In the genomic region with DNA sequence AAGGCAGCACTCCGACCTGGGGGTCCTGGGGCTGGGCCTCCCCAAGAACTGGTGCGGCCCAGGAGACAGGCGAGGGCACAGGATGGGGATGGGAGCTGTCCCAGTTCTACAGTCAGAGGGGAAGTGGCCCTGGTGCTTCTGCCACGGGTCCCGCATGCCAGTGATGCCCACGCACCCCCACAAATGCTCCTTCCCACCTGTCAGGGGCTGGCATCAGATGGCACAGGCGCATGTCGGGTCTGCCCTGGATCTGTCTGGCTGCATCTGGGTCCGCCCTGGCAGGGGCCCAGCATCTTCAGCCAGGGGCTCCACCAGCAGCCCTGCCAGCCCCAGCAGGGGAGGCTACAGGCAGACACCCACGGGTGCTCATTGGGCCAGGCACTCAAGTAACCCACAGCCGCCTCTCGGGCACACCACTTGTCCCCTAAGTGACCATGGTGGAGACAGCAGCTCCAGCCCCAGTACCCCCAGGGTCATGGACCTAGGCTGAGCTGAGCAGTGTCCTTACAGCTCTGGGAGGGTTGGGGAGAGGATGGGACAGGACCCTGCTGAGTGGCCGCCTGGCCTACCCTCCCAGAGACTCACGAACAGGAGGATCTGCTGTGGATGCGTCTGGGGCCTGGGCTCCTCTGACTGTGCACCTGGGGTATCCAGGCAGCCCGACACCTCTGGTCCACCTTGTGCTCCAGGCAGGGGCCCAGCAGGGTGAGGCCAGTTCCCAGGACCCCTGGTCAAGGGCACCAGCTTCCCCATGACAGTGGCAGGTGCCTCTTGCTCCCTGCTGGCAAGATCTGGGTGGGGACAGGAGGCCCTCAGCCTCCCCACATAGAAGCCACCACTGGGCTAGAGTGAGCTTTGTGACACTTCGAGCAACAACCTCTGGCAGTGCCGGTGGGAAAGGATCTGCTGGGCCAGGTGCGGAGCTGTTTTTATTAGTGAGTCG, we compare ENCODE assay signal across 18 cellular contexts. TPM values are rescaled to one million over a fixed set of nuclear protein-coding genes. Genes with fewer than 3 reads are reported as not detected.
DNase-seq lines count a peak whose midpoint lies in the region; ATAC-seq and TF ChIP-seq lines count a peak whose summit lies in the region.
"Had no signal": no experiment of that assay in that cellular context is flagged by ENCODE, and none has a peak within 500 bp of the region (broad histone marks: within the 10 kb centered on the region; RNA-seq: fewer than 3 reads in every experiment).

No MANE protein-coding gene starts in this region.

- DNase-seq in NCI-H146 (lab: John Stamatoyannopoulos, UW) (peak; percentile 9), NCI-H146 treated with DMSO at 0.1 percent for 48 hours (lab: John Stamatoyannopoulos, UW; ENCODE audit: unreplicated experiment) (no peak), dorsolateral prefrontal cortex (no peak), neuronal stem cell (ENCODE audit: low spot score) (no peak), HT-29 (ENCODE audit: low spot score) (no peak)
- no peak for DNase-seq in stimulated activated CD4-positive, alpha-beta T cell treated with anti-CD3 and anti-CD28 coated beads, Interleukin-15, amount 100 ng/mL, for 24 hours
- DNase-seq: CD8-positive, alpha-beta T cell; NCI-H1105; NCI-H1694 treated with DMSO at 0.1 percent for 48 hours; NCI-H2107; NCI-H82; PC-3; RPMI8226; SJCRH30 had no signal

- no peak overlapping the region for H3K14ac ChIP-seq in neuronal stem cell (ENCODE audit: low read length)

- no peak overlapping the region for H2BK12ac ChIP-seq in neuronal stem cell (ENCODE audit: low read length)

- peaks cover 2% of the 10 kb centered on the region for H3K79me1 ChIP-seq in neuronal stem cell (ENCODE audit: low read depth, low read length)

- no peak overlapping the region for H2BK15ac ChIP-seq in neuronal stem cell (ENCODE audit: low read length)

- no peak overlapping the region for H2AFZ ChIP-seq in neuronal stem cell (ENCODE audit: low read length)

- H3K4me3 ChIP-seq in HEK293 (ENCODE audit: low read depth, low read length): no peak overlapping the region
- no peak overlapping the region for H3K4me3 ChIP-seq in dorsolateral prefrontal cortex
- H3K4me3 ChIP-seq in neuronal stem cell (ENCODE audit: low read length in 2 of 2): no peak overlapping the region
- H3K4me3 ChIP-seq: HAP-1, SJCRH30 had no signal

- H3K36me3 ChIP-seq in HEK293 (ENCODE audit: control insufficient read depth in 2 of 2, insufficient read depth in 1 of 2, low read length in 2 of 2): peaks cover 13 to 51% of the 10 kb centered on the region in 2 experiments
- peaks cover 28 to 46% of the 10 kb centered on the region in 2 donors for H3K36me3 ChIP-seq in neuronal stem cell (replicated peaks in 1 of 2; ENCODE audit: control insufficient read depth in 2 of 2, insufficient read depth in 2 of 2, low read length in 2 of 2)

- no peak overlapping the region for H3K4ac ChIP-seq in neuronal stem cell (ENCODE audit: low read length)

- intact Hi-C loops in dorsolateral prefrontal cortex (cut with DNase I): no loop called here

- H4K91ac ChIP-seq in neuronal stem cell (ENCODE audit: low read depth, low read length, poor library complexity): no peak overlapping the region

- H3K27me3 ChIP-seq in dorsolateral prefrontal cortex (no peaks in the 10 kb centered on the region), neuronal stem cell (ENCODE audit: control insufficient read depth in 3 of 3, insufficient read depth in 3 of 3, low read depth in 1 of 3, low read length in 3 of 3) (no peaks in the 10 kb centered on the region)
- H3K27me3 ChIP-seq: SJCRH30 had no signal

- H3K27ac ChIP-seq in HEK293 (ENCODE audit: extremely low read depth, low read depth, low read length) (no peak overlapping the region), dorsolateral prefrontal cortex (peak overlapping the region in 54 of 59 donors; percentile 17 to 86 (median 66)), neuronal stem cell (replicated peaks; ENCODE audit: low read length) (no peak overlapping the region)
- H3K27ac ChIP-seq: SJCRH30 had no signal

- no peak overlapping the region for H2AK5ac ChIP-seq in neuronal stem cell (ENCODE audit: low read depth, low read length)

- CTCF ChIA-PET in HEK293 (lab: Yijun Ruan, JAX): no interaction called here

- POLR2A ChIA-PET in HEK293 (lab: Yijun Ruan, JAX): interaction anchor here (1.0 to 1.4 kb wide), 2 partner anchors 18 kb away, joined by 3 read pairs; partner anchors contain the start of gene LRRC47

- H2BK5ac ChIP-seq in neuronal stem cell (ENCODE audit: low read length): no peak overlapping the region

- TF ChIP-seq CTCF in HEK293 (tag by site-specific recombination; IDR thresholded peaks at IDR 0.05) (no peak), dorsolateral prefrontal cortex (IDR thresholded peaks at IDR 0.05 in 54 of 56, conservative IDR thresholded peaks at IDR 0.05 in 2 of 56; ENCODE audit: low read depth in 1 of 56, partially characterized antibody in 56 of 56) (no peak)

- no peak overlapping the region for H2BK120ac ChIP-seq in neuronal stem cell (ENCODE audit: low read depth, low read length)

- H3K9ac ChIP-seq in neuronal stem cell (ENCODE audit: low read depth, low read length, poor library complexity): no peak overlapping the region

- H3K9me3 ChIP-seq in HEK293 (ENCODE audit: control insufficient read depth, insufficient read depth, low read depth, low read length) (no peaks in the 10 kb centered on the region), neuronal stem cell (replicated peaks in 1 of 2; ENCODE audit: control insufficient read depth in 2 of 2, insufficient read depth in 1 of 2, low read depth in 1 of 2, low read length in 2 of 2) (peaks cover 0 to 2% of the 10 kb centered on the region in 2 donors)
- H3K9me3 ChIP-seq: HAP-1, SJCRH30 had no signal

- no peak for ATAC-seq in GM18909 (IDR thresholded peaks at IDR 0.05; ENCODE audit: poor library complexity, unreplicated experiment)
- ATAC-seq: CD8-positive, alpha-beta T cell; PC-3 had no signal

- WGBS in neuronal stem cell (ENCODE audit: extremely low coverage in 2 of 2, insufficient read length in 2 of 2, insufficient replicate concordance in 1 of 2), 2 donors: no CpG with 5 or more reads among the region's 20 CpGs

- no peak overlapping the region for H3K4me2 ChIP-seq in neuronal stem cell (ENCODE audit: insufficient read depth, low read length, poor library complexity, severe bottlenecking)

- H3K4me1 ChIP-seq in HEK293 (ENCODE audit: control insufficient read depth, insufficient read depth, low read length) (no peaks in the 10 kb centered on the region), neuronal stem cell (ENCODE audit: control insufficient read depth in 2 of 2, insufficient read depth in 1 of 2, low read depth in 1 of 2, low read length in 2 of 2) (peaks cover 13 to 27% of the 10 kb centered on the region in 2 donors)
- H3K4me1 ChIP-seq: HAP-1 had no signal

- H4K8ac ChIP-seq in neuronal stem cell (ENCODE audit: low read depth, low read length): no peak overlapping the region

- H3K23ac ChIP-seq in neuronal stem cell (ENCODE audit: low read depth, low read length, poor library complexity): peak overlapping the region; percentile 73

- H3K18ac ChIP-seq in neuronal stem cell (ENCODE audit: low read length): no peak overlapping the region

TF ChIP-seq in HEK293, 187 proteins besides CTCF, POLR2A, EP300 and RAD21:
- 0 out of 2 replicates have a peak, but pooled peaks have one; percentile 17 for TF ChIP-seq ZFHX2 (tag by site-specific recombination; conservative IDR thresholded peaks at IDR 0.05)
- no peak for TF ChIP-seq ZNF211 (tag by site-specific recombination; IDR thresholded peaks at IDR 0.05; ENCODE audit: low read depth)
- 0 out of 2 replicates have a peak, but pooled peaks have one; percentile 10 for TF ChIP-seq EGR2 (tag by site-specific recombination; IDR thresholded peaks at IDR 0.05; ENCODE audit: low read depth)
- TF ChIP-seq ZNF202 (tag by site-specific recombination; IDR thresholded peaks at IDR 0.05; ENCODE audit: borderline replicate concordance): no peak
- 0 out of 2 replicates have a peak, but pooled peaks have one; percentile 14 for TF ChIP-seq GLIS2 (tag by site-specific recombination; IDR thresholded peaks at IDR 0.05)
- TF ChIP-seq ZNF423 (tag by site-specific recombination; IDR thresholded peaks at IDR 0.05): peak; percentile 34; the same call in 1 of the 2 replicates
- TF ChIP-seq GLIS1 (tag by site-specific recombination; IDR thresholded peaks at IDR 0.05): no peak
- TF ChIP-seq, protein P1, sequence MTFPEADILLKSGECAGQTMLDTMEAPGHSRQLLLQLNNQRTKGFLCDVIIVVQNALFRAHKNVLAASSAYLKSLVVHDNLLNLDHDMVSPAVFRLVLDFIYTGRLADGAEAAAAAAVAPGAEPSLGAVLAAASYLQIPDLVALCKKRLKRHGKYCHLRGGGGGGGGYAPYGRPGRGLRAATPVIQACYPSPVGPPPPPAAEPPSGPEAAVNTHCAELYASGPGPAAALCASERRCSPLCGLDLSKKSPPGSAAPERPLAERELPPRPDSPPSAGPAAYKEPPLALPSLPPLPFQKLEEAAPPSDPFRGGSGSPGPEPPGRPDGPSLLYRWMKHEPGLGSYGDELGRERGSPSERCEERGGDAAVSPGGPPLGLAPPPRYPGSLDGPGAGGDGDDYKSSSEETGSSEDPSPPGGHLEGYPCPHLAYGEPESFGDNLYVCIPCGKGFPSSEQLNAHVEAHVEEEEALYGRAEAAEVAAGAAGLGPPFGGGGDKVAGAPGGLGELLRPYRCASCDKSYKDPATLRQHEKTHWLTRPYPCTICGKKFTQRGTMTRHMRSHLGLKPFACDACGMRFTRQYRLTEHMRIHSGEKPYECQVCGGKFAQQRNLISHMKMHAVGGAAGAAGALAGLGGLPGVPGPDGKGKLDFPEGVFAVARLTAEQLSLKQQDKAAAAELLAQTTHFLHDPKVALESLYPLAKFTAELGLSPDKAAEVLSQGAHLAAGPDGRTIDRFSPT (tag by site-specific recombination; IDR thresholded peaks at IDR 0.05): peak; percentile 58
- TF ChIP-seq ZNF341 (tag by site-specific recombination; IDR thresholded peaks at IDR 0.05; ENCODE audit: low read depth): no peak

RNA-seq across cellular contexts. Expression of gene SMIM1, which starts 5.4 kb away (rescaled TPM):
- total RNA-seq in dorsolateral prefrontal cortex: 10 to 100 TPM in 6 of 120 experiments, 1 to 10 TPM in 110, not detected in 4; 1.5 to 12.6 (median 5.2) TPM
- 5.8 TPM for polyA plus RNA-seq in neuronal stem cell (2013, experiment 1 of 2)
- polyA plus RNA-seq in neuronal stem cell (2013, experiment 2 of 2): 5.6 TPM
- 1.9 TPM in 1 of 2 replicates, not detected in the other for total RNA-seq in HT-29 (2014; rRNA removed; shearing (Covaris generic))
- total RNA-seq: SJCRH30 had no signal

RNA-seq across cellular contexts. Expression of gene LRRC47, which starts 18.4 kb away (rescaled TPM):
- total RNA-seq in dorsolateral prefrontal cortex: 10 to 100 TPM; 39.4 to 80.6 (median 62.9) TPM
- 19.7 TPM for polyA plus RNA-seq in neuronal stem cell (2013, experiment 1 of 2)
- 18.6 TPM for polyA plus RNA-seq in neuronal stem cell (2013, experiment 2 of 2)
- 41.1 and 42.7 TPM in 2 replicates for total RNA-seq in HT-29 (2014; rRNA removed; shearing (Covaris generic))

RNA-seq across cellular contexts. Expression of gene CCDC27, which starts 25.7 kb away (rescaled TPM):
- under 1 TPM in 8 of 120 experiments, not detected in 112; 0.17 to 0.39 (median 0.21) TPM for total RNA-seq in dorsolateral prefrontal cortex
- polyA plus RNA-seq in neuronal stem cell (2013, experiment 1 of 2): not detected
- polyA plus RNA-seq in neuronal stem cell (2013, experiment 2 of 2): not detected
- not detected in 2 replicates for total RNA-seq in HT-29 (2014; rRNA removed; shearing (Covaris generic))
- total RNA-seq: CD8-positive, alpha-beta T cell; PC-3; SJCRH30 had no signal
- polyA plus RNA-seq: BJ had no signal

Comparison
In these comparisons a context has a peak if more than half of its experiments do, and no peak if none do; other contexts are left out.
1. H3K27ac ChIP-seq: peak in dorsolateral prefrontal cortex (54 of 59); none in HEK293 (single experiment) and neuronal stem cell (single experiment).